In genomic region chr4:20700007-20700761, GRCh38 we compare ENCODE assay signal across 1 cellular context.
TF ChIP-seq lines count a peak whose summit lies in the region.

PACRGL (plus strand) TSS chr4:20700458; CDS start chr4:20704482, 4,024 bp downstream.

TF ChIP-seq in HepG2, 621 proteins besides CTCF, POLR2A, EP300 and RAD21 (continued from another document and continues in another):
- no peak for TF ChIP-seq ZBTB40 (IDR thresholded peaks at IDR 0.05)
- TF ChIP-seq ZBTB40 (CRISPR knock-in tag; IDR thresholded peaks at IDR 0.05): no peak
- no peak for TF ChIP-seq ZBTB42 (CRISPR knock-in tag; IDR thresholded peaks at IDR 0.05)
- TF ChIP-seq GTF2F1 (IDR thresholded peaks at IDR 0.05; ENCODE audit: low read length): no peak
- no peak for TF ChIP-seq NFIB (CRISPR knock-in tag; IDR thresholded peaks at IDR 0.05; ENCODE audit: borderline replicate concordance)
- no peak for TF ChIP-seq ZNF431 (CRISPR knock-in tag; IDR thresholded peaks at IDR 0.05; ENCODE audit: borderline replicate concordance, low read depth)
- TF ChIP-seq HMG20A (CRISPR knock-in tag; IDR thresholded peaks at IDR 0.05; ENCODE audit: borderline replicate concordance): no peak
- peak; percentile 61; the same call in 1 of the 2 replicates for TF ChIP-seq ZFX (CRISPR knock-in tag; IDR thresholded peaks at IDR 0.05; ENCODE audit: low read depth)
- no peak for TF ChIP-seq SP140L (CRISPR knock-in tag; IDR thresholded peaks at IDR 0.05; ENCODE audit: borderline replicate concordance)
- peak; percentile 30; the same call in 1 of the 2 replicates for TF ChIP-seq KDM4B (CRISPR knock-in tag; IDR thresholded peaks at IDR 0.05)
- no peak for TF ChIP-seq ARID3A (IDR thresholded peaks at IDR 0.05; ENCODE audit: low read depth, low read length)
- no peak for TF ChIP-seq ZBTB33 (CRISPR knock-in tag; IDR thresholded peaks at IDR 0.05)
- TF ChIP-seq ARNT2 (CRISPR knock-in tag; IDR thresholded peaks at IDR 0.05; ENCODE audit: low read depth): 0 out of 2 replicates have a peak, but pooled peaks have one; percentile 52
- no peak for TF ChIP-seq ZNF552 (CRISPR knock-in tag; IDR thresholded peaks at IDR 0.05; ENCODE audit: borderline replicate concordance)
- no peak for TF ChIP-seq ZNF383 (CRISPR knock-in tag; IDR thresholded peaks at IDR 0.05; ENCODE audit: borderline replicate concordance)
- no peak for TF ChIP-seq MAF1 (CRISPR knock-in tag; IDR thresholded peaks at IDR 0.05; ENCODE audit: borderline replicate concordance)
- 0 out of 2 replicates have a peak, but pooled peaks have one; percentile 50 for TF ChIP-seq ESRRA (CRISPR knock-in tag; IDR thresholded peaks at IDR 0.05; ENCODE audit: low read depth)
- no peak for TF ChIP-seq CEBPB (IDR thresholded peaks at IDR 0.05; ENCODE audit: borderline replicate concordance, low read depth, low read length)
- peak; percentile 62 for TF ChIP-seq IKZF5 (CRISPR knock-in tag; IDR thresholded peaks at IDR 0.05)
- no peak for TF ChIP-seq ZBTB3 (CRISPR knock-in tag; IDR thresholded peaks at IDR 0.05; ENCODE audit: borderline replicate concordance, low read depth)
- TF ChIP-seq NCOR1 (IDR thresholded peaks at IDR 0.05; ENCODE audit: borderline replicate concordance, low read length): no peak
- TF ChIP-seq TBP (CRISPR knock-in tag; IDR thresholded peaks at IDR 0.05): no peak
- peak; percentile 23; the same call in 1 of the 2 replicates for TF ChIP-seq HNF4G (IDR thresholded peaks at IDR 0.05; ENCODE audit: borderline replicate concordance, low read depth, low read length)
- TF ChIP-seq HNF4G (CRISPR knock-in tag; IDR thresholded peaks at IDR 0.05; ENCODE audit: borderline replicate concordance, low read depth): no peak
- no peak for TF ChIP-seq ZBTB20 (CRISPR knock-in tag; IDR thresholded peaks at IDR 0.05; ENCODE audit: borderline replicate concordance, low read depth)
- TF ChIP-seq AKAP8 (CRISPR knock-in tag; IDR thresholded peaks at IDR 0.05): no peak
- TF ChIP-seq CBX2 (IDR thresholded peaks at IDR 0.05; ENCODE audit: low read depth, low read length): no peak
- TF ChIP-seq CBX2 (CRISPR knock-in tag; IDR thresholded peaks at IDR 0.05; ENCODE audit: low read depth): no peak
- no peak for TF ChIP-seq ZNF34 (CRISPR knock-in tag; IDR thresholded peaks at IDR 0.05; ENCODE audit: borderline replicate concordance)
- TF ChIP-seq HES4 (CRISPR knock-in tag; IDR thresholded peaks at IDR 0.05; ENCODE audit: borderline replicate concordance): no peak
- no peak for TF ChIP-seq ZNF441 (CRISPR knock-in tag; IDR thresholded peaks at IDR 0.05; ENCODE audit: borderline replicate concordance)
- 0 out of 2 replicates have a peak, but pooled peaks have one; percentile 54 for TF ChIP-seq CREBL2 (CRISPR knock-in tag; IDR thresholded peaks at IDR 0.05; ENCODE audit: borderline replicate concordance)
- no peak for TF ChIP-seq NR3C1 (CRISPR knock-in tag; IDR thresholded peaks at IDR 0.05)
- TF ChIP-seq ZFP41 (CRISPR knock-in tag; IDR thresholded peaks at IDR 0.05; ENCODE audit: borderline replicate concordance): no peak
- no peak for TF ChIP-seq PAF1 (CRISPR knock-in tag; IDR thresholded peaks at IDR 0.05)
- TF ChIP-seq RBM39 (IDR thresholded peaks at IDR 0.05; ENCODE audit: low read depth, low read length, poor library complexity, severe bottlenecking): no peak
- TF ChIP-seq KDM2A (CRISPR knock-in tag; IDR thresholded peaks at IDR 0.05; ENCODE audit: borderline replicate concordance, low read depth): peak; percentile 84
- TF ChIP-seq ZSCAN9 (CRISPR knock-in tag; IDR thresholded peaks at IDR 0.05; ENCODE audit: borderline replicate concordance): 0 out of 2 replicates have a peak, but pooled peaks have one; percentile 38
- TF ChIP-seq KMT2B (CRISPR knock-in tag; IDR thresholded peaks at IDR 0.05): peak; percentile 89
- TF ChIP-seq ZNF282 (IDR thresholded peaks at IDR 0.05; ENCODE audit: partially characterized antibody): no peak
- no peak for TF ChIP-seq MIER3 (CRISPR knock-in tag; IDR thresholded peaks at IDR 0.05; ENCODE audit: borderline replicate concordance)
- TF ChIP-seq LBX2 (CRISPR knock-in tag; IDR thresholded peaks at IDR 0.05; ENCODE audit: borderline replicate concordance): no peak
- peak; percentile 91 for TF ChIP-seq DMAP1 (CRISPR knock-in tag; IDR thresholded peaks at IDR 0.05)
- no peak for TF ChIP-seq ZNF777 (CRISPR knock-in tag; IDR thresholded peaks at IDR 0.05)
- no peak for TF ChIP-seq ZNF468 (CRISPR knock-in tag; IDR thresholded peaks at IDR 0.05)
- no peak for TF ChIP-seq SALL2 (CRISPR knock-in tag; IDR thresholded peaks at IDR 0.05)
- no peak for TF ChIP-seq ZNF142 (CRISPR knock-in tag; IDR thresholded peaks at IDR 0.05)
